In the genomic region with DNA sequence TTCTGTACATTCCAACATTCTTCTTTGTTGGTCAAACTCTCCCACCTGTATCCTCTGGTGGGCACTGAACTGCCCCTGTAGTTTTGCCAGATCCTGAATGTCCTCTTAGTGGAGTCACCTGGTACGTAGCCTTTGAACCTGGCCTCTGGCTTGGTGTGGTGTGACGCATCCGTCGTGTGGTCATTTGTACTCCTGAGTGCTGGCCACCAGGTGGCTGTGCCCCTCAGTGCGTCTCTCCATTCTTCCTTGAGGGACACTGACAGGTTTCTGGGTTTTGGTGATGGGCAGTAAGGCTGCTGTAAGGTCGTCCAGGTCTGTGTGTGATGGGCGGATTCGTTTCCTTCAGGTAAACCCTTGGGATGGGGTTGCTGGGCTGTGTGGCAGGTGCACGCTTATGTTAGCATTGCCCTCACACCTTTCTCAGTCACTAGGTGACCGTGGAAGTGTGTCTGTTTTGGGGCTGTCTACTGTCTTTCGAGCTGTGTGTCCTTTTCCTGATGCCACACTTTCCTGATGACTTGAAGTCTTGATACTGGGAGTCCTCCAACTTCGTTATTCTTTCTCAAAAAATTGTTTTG, we compare ENCODE assay signal across 1 cellular context.
TF ChIP-seq lines count a peak whose summit lies in the region.

No MANE protein-coding gene starts in this region.

TF ChIP-seq in IMR-90, 13 proteins besides CTCF, POLR2A, EP300 and RAD21:
- no peak for TF ChIP-seq CEBPB (IDR thresholded peaks at IDR 0.05; ENCODE audit: low read depth, low read length)
- TF ChIP-seq, protein P1, sequence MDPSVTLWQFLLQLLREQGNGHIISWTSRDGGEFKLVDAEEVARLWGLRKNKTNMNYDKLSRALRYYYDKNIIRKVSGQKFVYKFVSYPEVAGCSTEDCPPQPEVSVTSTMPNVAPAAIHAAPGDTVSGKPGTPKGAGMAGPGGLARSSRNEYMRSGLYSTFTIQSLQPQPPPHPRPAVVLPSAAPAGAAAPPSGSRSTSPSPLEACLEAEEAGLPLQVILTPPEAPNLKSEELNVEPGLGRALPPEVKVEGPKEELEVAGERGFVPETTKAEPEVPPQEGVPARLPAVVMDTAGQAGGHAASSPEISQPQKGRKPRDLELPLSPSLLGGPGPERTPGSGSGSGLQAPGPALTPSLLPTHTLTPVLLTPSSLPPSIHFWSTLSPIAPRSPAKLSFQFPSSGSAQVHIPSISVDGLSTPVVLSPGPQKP (IDR thresholded peaks at IDR 0.05; ENCODE audit: borderline replicate concordance, low read depth, low read length), result no peak
- no peak for TF ChIP-seq SMC3 (IDR thresholded peaks at IDR 0.05; ENCODE audit: low read depth, low read length)
- no peak for TF ChIP-seq MXI1 (IDR thresholded peaks at IDR 0.05; ENCODE audit: borderline replicate concordance, low read depth, low read length)
- no peak for TF ChIP-seq CHD1 (IDR thresholded peaks at IDR 0.05; ENCODE audit: low read depth, low read length)
